Comparison of ENCODE assay signal across 22 cellular contexts in the genomic region with DNA sequence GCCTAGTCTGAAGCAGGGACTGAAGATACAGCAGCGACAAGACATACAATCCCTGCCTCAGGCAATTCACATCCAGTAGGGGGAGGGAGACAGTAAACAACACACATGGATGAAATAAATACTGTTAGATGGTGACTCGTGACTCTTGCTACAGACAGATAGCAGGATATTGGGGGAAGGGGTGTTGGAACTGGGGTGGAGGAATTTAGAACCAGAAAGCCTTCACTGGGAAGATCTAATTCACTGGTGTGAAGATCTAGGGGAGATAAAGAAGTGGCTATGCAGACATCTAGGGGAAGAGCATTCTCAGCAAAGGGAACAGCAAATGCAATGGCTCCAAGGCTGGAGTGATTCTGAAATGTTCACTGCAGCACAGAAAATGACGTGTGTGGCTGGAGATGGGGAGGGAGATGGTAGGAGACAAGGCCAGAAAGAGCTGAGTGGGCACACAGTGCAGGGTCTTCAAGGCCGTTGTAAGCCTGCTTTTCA. TPM values are rescaled to one million over a fixed set of nuclear protein-coding genes. Genes with fewer than 3 reads are reported as not detected.
A peak's percentile ranks its signal among the peaks of the same experiment; 100 is the strongest.
DNase-seq lines count a peak whose midpoint lies in the region; ATAC-seq and TF ChIP-seq lines count a peak whose summit lies in the region.
"Had no signal": no experiment of that assay in that cellular context is flagged by ENCODE, and none has a peak within 500 bp of the region (broad histone marks: within the 10 kb centered on the region; RNA-seq: fewer than 3 reads in every experiment).

No MANE protein-coding gene starts in this region.

- no peaks in the 10 kb centered on the region for H3K36me3 ChIP-seq in brain microvascular endothelial cell (replicated peaks)
- H3K36me3 ChIP-seq: stomach, tibial nerve had no signal

- no peak overlapping the region for H3K27ac ChIP-seq in brain microvascular endothelial cell
- H3K27ac ChIP-seq: HL-60, stomach, tibial nerve had no signal

- peak; percentile 5 for TF ChIP-seq CTCF in brain microvascular endothelial cell (IDR thresholded peaks at IDR 0.05; ENCODE audit: low read depth, low read length, missing control alignments)

- no peak overlapping the region for H3K4me3 ChIP-seq in brain microvascular endothelial cell (ENCODE audit: low read depth, low read length)
- H3K4me3 ChIP-seq: stomach, tibial nerve had no signal

- no peak for ATAC-seq in HG02973 (IDR thresholded peaks at IDR 0.05; ENCODE audit: unreplicated experiment)
- ATAC-seq: activated CD8-positive, alpha-beta memory T cell treated with anti-CD3 and anti-CD28 coated beads, Interleukin-2, amount 10 ng/mL, durations not matched to agents 7 days and 5 days; activated naive CD4-positive, alpha-beta T cell treated with anti-CD3 and anti-CD28 coated beads, Interleukin-2, amount 50 U/mL, for 72 hours; esophagus mucosa; naive thymus-derived CD4-positive, alpha-beta T cell had no signal

- in situ Hi-C loops in brain microvascular endothelial cell (cut with HindIII; ENCODE audit: low pct_ligation_motif_present, low sequenced_read_pairs) = no loop called here

- H3K27me3 ChIP-seq in brain microvascular endothelial cell (replicated peaks) = no peaks in the 10 kb centered on the region
- H3K27me3 ChIP-seq: stomach, tibial nerve had no signal

- peak; percentile 37 for DNase-seq in ELR (ENCODE audit: low read depth)
- DNase-seq in LHCN-M2 (ENCODE audit: low read depth) = peak; percentile 36
- no peak for DNase-seq in brain microvascular endothelial cell
- DNase-seq in left kidney (ENCODE audit: low read depth, low spot score) = peak; percentile 52
- DNase-seq in AG08395 (ENCODE audit: low spot score) = no peak
- DNase-seq in NCI-H2029 treated with DMSO at 0.1 percent for 48 hours (lab: John Stamatoyannopoulos, UW) = no peak
- DNase-seq in NCI-H1930 (lab: John Stamatoyannopoulos, UW) = no peak
- DNase-seq: activated CD4-positive, alpha-beta T cell treated with anti-CD3 and anti-CD28 coated beads, Interleukin-2, amount 10 ng/mL, durations not matched to agents 24 days and 14 days; activated CD8-positive, alpha-beta memory T cell treated with anti-CD3 and anti-CD28 coated beads, Interleukin-2, amount 10 ng/mL, durations not matched to agents 7 days and 5 days; CD4-positive, alpha-beta T cell; DMS153; effector CD4-positive, alpha-beta T cell; IMR-90; naive thymus-derived CD4-positive, alpha-beta T cell; SHP77 treated with DMSO at 0.1 percent for 48 hours; stomach had no signal

RNA-seq across cellular contexts. Expression of gene TMEM163, which starts 52.6 kb away (rescaled TPM):
- 0.06 TPM in 2 replicates for total RNA-seq in LHCN-M2 (2014; rRNA removed)
- polyA plus RNA-seq in LHCN-M2 (2012) = 0.06 TPM
- total RNA-seq: IMR-90, MCF 10A, tibial nerve had no signal
- polyA plus RNA-seq: IMR-90 had no signal

Comparison
In these comparisons a context has a peak if more than half of its experiments do, and no peak if none do; other contexts are left out.
1. DNase-seq: peak in ELR (single experiment), LHCN-M2 (single experiment) and left kidney (single experiment); none in brain microvascular endothelial cell (single experiment), AG08395 (single experiment), NCI-H2029 treated with DMSO at 0.1 percent for 48 hours (single experiment) and NCI-H1930 (0 of 2).